ENCODE assay signal across 15 cellular contexts in the genomic region with DNA sequence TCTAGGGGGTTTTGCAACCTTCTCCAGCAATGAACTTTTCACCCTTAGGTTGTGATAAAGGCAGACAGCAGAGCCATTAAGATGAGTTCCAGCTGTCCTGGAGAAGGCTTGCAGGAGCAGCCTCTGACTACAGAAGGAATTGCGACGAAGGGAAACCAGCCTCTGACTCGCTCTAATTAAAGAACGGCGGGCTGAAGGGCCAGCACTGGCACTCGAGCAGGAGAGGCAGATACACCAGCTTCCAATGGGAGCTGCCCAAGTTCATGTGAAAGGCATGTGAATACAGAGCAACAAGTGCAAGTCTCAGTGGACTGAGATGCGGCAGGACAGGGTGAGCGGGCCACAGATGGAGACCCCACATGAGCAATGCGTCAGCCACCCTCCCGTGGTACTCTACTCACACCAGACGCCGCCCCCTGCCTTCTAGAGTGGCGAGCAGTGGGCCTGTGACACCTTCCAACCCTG. TPM values are rescaled to one million over a fixed set of nuclear protein-coding genes. Genes with fewer than 3 reads are reported as not detected.
DNase-seq lines count a peak whose midpoint lies in the region; TF ChIP-seq lines count a peak whose summit lies in the region.
"Had no signal": no experiment of that assay in that cellular context is flagged by ENCODE, and none has a peak within 500 bp of the region (broad histone marks: within the 10 kb centered on the region; RNA-seq: fewer than 3 reads in every experiment).

No MANE protein-coding gene starts in this region.

- H3K18ac ChIP-seq in trophoblast cell (ENCODE audit: low read length), result no peak overlapping the region

- no CpG with 5 or more reads among the region's 13 CpGs for WGBS in trophoblast cell (ENCODE audit: extremely low coverage, insufficient coverage, insufficient read length)

- no peak overlapping the region for H2AFZ ChIP-seq in trophoblast cell (ENCODE audit: insufficient read depth, low read length, poor library complexity)
- H2AFZ ChIP-seq: parathyroid adenoma had no signal

- H3K36me3 ChIP-seq in trophoblast cell (ENCODE audit: control insufficient read depth in 1 of 2, insufficient read depth in 2 of 2, low read length in 2 of 2) (peaks cover 73 to 80% of the 10 kb centered on the region in 2 experiments), breast epithelium (no peaks in the 10 kb centered on the region)

- intact Hi-C loops in Calu3 (cut with micrococcal nuclease; ENCODE audit: unreplicated experiment), result loop anchor here (5.0 kb wide), 1 partner anchor 63 kb away; no protein-coding TSS in a partner anchor
- intact Hi-C loops in breast epithelium (cut with DNase I; ENCODE audit: low total_unique reads), result no loop called here

- H3K79me2 ChIP-seq in trophoblast cell (ENCODE audit: control insufficient read depth, insufficient read depth, low read length, poor library complexity), result no peaks in the 10 kb centered on the region
- H3K79me2 ChIP-seq: parathyroid adenoma had no signal

- no peak overlapping the region for H3K4ac ChIP-seq in trophoblast cell (ENCODE audit: low read depth, low read length)

- H3K27ac Mint-ChIP-seq in Calu3 (ENCODE audit: unreplicated experiment) (peak overlapping the region; percentile 18), glutamatergic neuron (ENCODE audit: unreplicated experiment) (peak overlapping the region; percentile 7)
- H3K27ac Mint-ChIP-seq: activated naive CD8-positive, alpha-beta T cell treated with anti-CD3 and anti-CD28 coated beads, Interleukin-2, amount 10 ng/mL, durations not matched to agents 7 days and 5 days had no signal

- H3K9me3 ChIP-seq in trophoblast cell (ENCODE audit: insufficient read depth, low read depth, low read length) (peaks cover 2% of the 10 kb centered on the region), breast epithelium (no peaks in the 10 kb centered on the region)
- H3K9me3 ChIP-seq: HAP-1 had no signal

- no peak overlapping the region for H3K4me2 ChIP-seq in trophoblast cell (ENCODE audit: low read length)

- BruUV-seq in Calu3 (replicated peaks; lab: Mats Ljungman, UMichigan), result no TSS peak

- H2BK12ac ChIP-seq in trophoblast cell (ENCODE audit: low read length), result no peak overlapping the region

- H2AK5ac ChIP-seq in trophoblast cell (ENCODE audit: low read length), result no peak overlapping the region

- no peak overlapping the region for H2BK5ac ChIP-seq in trophoblast cell (ENCODE audit: low read depth, low read length, poor library complexity)

- H3K23ac ChIP-seq in trophoblast cell (ENCODE audit: low read length), result peak overlapping the region; percentile 83

- no peak overlapping the region for H2BK120ac ChIP-seq in trophoblast cell (ENCODE audit: insufficient read depth, low read length, poor library complexity)

- no peak for TF ChIP-seq POLR2A in breast epithelium (IDR thresholded peaks at IDR 0.05)

- TF ChIP-seq CTCF in Calu3 (IDR thresholded peaks at IDR 0.05; ENCODE audit: unreplicated experiment), result no peak
- TF ChIP-seq CTCF in glutamatergic neuron (IDR thresholded peaks at IDR 0.05; ENCODE audit: partially characterized antibody, unreplicated experiment), result no peak
- no peak for TF ChIP-seq CTCF in breast epithelium (IDR thresholded peaks at IDR 0.05)

- no peak overlapping the region for H3K4me3 Mint-ChIP-seq in Calu3 (ENCODE audit: low read depth, unreplicated experiment)
- no peak overlapping the region for H3K4me3 Mint-ChIP-seq in glutamatergic neuron (ENCODE audit: unreplicated experiment)
- H3K4me3 Mint-ChIP-seq: activated naive CD8-positive, alpha-beta T cell treated with anti-CD3 and anti-CD28 coated beads, Interleukin-2, amount 10 ng/mL, durations not matched to agents 7 days and 5 days had no signal

- H3K4me3 ChIP-seq in trophoblast cell (ENCODE audit: low read depth, low read length), result no peak overlapping the region
- no peak overlapping the region for H3K4me3 ChIP-seq in breast epithelium
- H3K4me3 ChIP-seq: HAP-1 had no signal

- H3K27me3 ChIP-seq in trophoblast cell (ENCODE audit: insufficient read depth, low read length), result no peaks in the 10 kb centered on the region
- H3K27me3 ChIP-seq in breast epithelium, result no peaks in the 10 kb centered on the region

- CTCF ChIA-PET in Calu3 (lab: Charles Lee), result no interaction called here

- H3K27me3 Mint-ChIP-seq in Calu3 (ENCODE audit: unreplicated experiment), result no peaks in the 10 kb centered on the region
- peaks cover 9% of the 10 kb centered on the region for H3K27me3 Mint-ChIP-seq in glutamatergic neuron (ENCODE audit: unreplicated experiment)
- H3K27me3 Mint-ChIP-seq: activated naive CD8-positive, alpha-beta T cell treated with anti-CD3 and anti-CD28 coated beads, Interleukin-2, amount 10 ng/mL, durations not matched to agents 7 days and 5 days had no signal

- no peak overlapping the region for H4K12ac ChIP-seq in trophoblast cell (ENCODE audit: low read depth, low read length)

- H3K9me3 Mint-ChIP-seq in Calu3 (ENCODE audit: low read depth, unreplicated experiment) (no peaks in the 10 kb centered on the region), glutamatergic neuron (ENCODE audit: unreplicated experiment) (peaks cover 3% of the 10 kb centered on the region)
- H3K9me3 Mint-ChIP-seq: activated naive CD8-positive, alpha-beta T cell treated with anti-CD3 and anti-CD28 coated beads, Interleukin-2, amount 10 ng/mL, durations not matched to agents 7 days and 5 days had no signal

- peak overlapping the region; percentile 50 for H3K9ac ChIP-seq in trophoblast cell (ENCODE audit: low read length)
- H3K9ac ChIP-seq: parathyroid adenoma had no signal

- H3K4me1 Mint-ChIP-seq in Calu3 (ENCODE audit: low read depth, unreplicated experiment) (peaks cover 8% of the 10 kb centered on the region), glutamatergic neuron (ENCODE audit: low read depth, unreplicated experiment) (peaks cover 28% of the 10 kb centered on the region)

- no peak for DNase-seq in Calu3
- peak; percentile 96 for DNase-seq in amniotic epithelial cell (ENCODE audit: low read depth)
- DNase-seq in glutamatergic neuron, result no peak
- DNase-seq in trophoblast cell, result no peak
- no peak for DNase-seq in breast epithelium (ENCODE audit: low spot score in 2 of 2)
- no peak for DNase-seq in T-helper 1 cell
- no peak for DNase-seq in medulla oblongata (ENCODE audit: extremely low spot score)
- DNase-seq in NCI-H1417 (lab: John Stamatoyannopoulos, UW), result no peak
- DNase-seq: activated naive CD8-positive, alpha-beta T cell treated with anti-CD3 and anti-CD28 coated beads, Interleukin-2, amount 10 ng/mL, durations not matched to agents 7 days and 5 days; C1 segment of cervical spinal cord; EL; NCI-H510A treated with DMSO at 0.1 percent for 48 hours had no signal

- H3K4me1 ChIP-seq in trophoblast cell (ENCODE audit: control insufficient read depth in 1 of 2, insufficient read depth in 2 of 2, low read length in 2 of 2) (peaks cover 5 to 9% of the 10 kb centered on the region in 2 experiments), breast epithelium (no peaks in the 10 kb centered on the region)
- H3K4me1 ChIP-seq: parathyroid adenoma had no signal

- no peak overlapping the region for H4K8ac ChIP-seq in trophoblast cell (ENCODE audit: low read depth, low read length)

- no peak overlapping the region for H3K27ac ChIP-seq in trophoblast cell (ENCODE audit: low read depth, low read length)
- peak overlapping the region in 1 of 2 donors; percentile 64 for H3K27ac ChIP-seq in breast epithelium
- H3K27ac ChIP-seq: parathyroid adenoma had no signal

- H3K14ac ChIP-seq in trophoblast cell (ENCODE audit: low read length), result no peak overlapping the region

- H3K36me3 Mint-ChIP-seq in Calu3 (ENCODE audit: insufficient read depth, unreplicated experiment) (peaks cover 63% of the 10 kb centered on the region), glutamatergic neuron (ENCODE audit: unreplicated experiment) (no peaks in the 10 kb centered on the region)

- H3K79me1 ChIP-seq in trophoblast cell (ENCODE audit: low read length), result no peaks in the 10 kb centered on the region

- H4K91ac ChIP-seq in trophoblast cell (ENCODE audit: low read depth, low read length), result no peak overlapping the region

RNA-seq across cellular contexts. Expression of a gene that starts 15.7 kb away (rescaled TPM):
- total RNA-seq in Calu3 (2022) (107 and 113 TPM in 2 replicates), glutamatergic neuron (ENCODE audit: unreplicated experiment) (132 TPM), breast epithelium (10 to 100 TPM; 21.1 to 39.0 (median 33.2) TPM)
- 76.2 and 78.2 TPM in 2 replicates for polyA plus RNA-seq in trophoblast cell (2013)

RNA-seq across cellular contexts. Expression of a gene that starts 51.8 kb away (rescaled TPM):
- total RNA-seq in Calu3 (2022) (not detected in 2 replicates), glutamatergic neuron (ENCODE audit: unreplicated experiment) (not detected), breast epithelium (not detected)
- polyA plus RNA-seq in trophoblast cell (2013), result not detected in 2 replicates
- total RNA-seq: activated naive CD8-positive, alpha-beta T cell treated with anti-CD3 and anti-CD28 coated beads, Interleukin-2, amount 10 ng/mL, durations not matched to agents 7 days and 5 days; lung microvascular endothelial cell had no signal
